ENCODE assay signal across 19 cellular contexts in genomic region chr3:9183011-9183410, GRCh38.
DNase-seq lines count a peak whose midpoint lies in the region; ATAC-seq and TF ChIP-seq lines count a peak whose summit lies in the region.
"Had no signal": no experiment of that assay in that cellular context is flagged by ENCODE, and none has a peak within 500 bp of the region (broad histone marks: within the 10 kb centered on the region; RNA-seq: fewer than 3 reads in every experiment).

No MANE protein-coding gene starts in this region.

- ATAC-seq in GM21528 (IDR thresholded peaks at IDR 0.05; ENCODE audit: low FRiP score, unreplicated experiment) (no peak), HG03378 (IDR thresholded peaks at IDR 0.05; ENCODE audit: unreplicated experiment) (no peak)
- ATAC-seq: activated T-cell treated with anti-CD3 and anti-CD28 coated beads, Interleukin-2, amount 50 U/mL, for 72 hours; natural killer cell treated with Interleukin-12 subunit alpha and Interleukin-12 subunit beta and Interleukin-15 and Interleukin-18, amount 100 ng/mL, for 72 hours; stimulated activated naive CD8-positive, alpha-beta T cell treated with anti-CD3 and anti-CD28 coated beads, Interleukin-15, amount 100 ng/mL, for 72 hours had no signal

- H3K27me3 ChIP-seq in left ventricle myocardium inferior (ENCODE audit: low read depth) (no peaks in the 10 kb centered on the region), neuron (ENCODE audit: insufficient read depth, low read length) (no peaks in the 10 kb centered on the region)
- H3K27me3 ChIP-seq: sigmoid colon had no signal

- peaks cover 30% of the 10 kb centered on the region for H3K4me1 Mint-ChIP-seq in T-helper 2 cell treated with Interferon-gamma antibody and Interleukin-4, amounts not matched to agents 5 μg/mL and 100 μg/mL, for 36 hours (ENCODE audit: low read depth)

- peaks cover 13% of the 10 kb centered on the region for H3K36me3 Mint-ChIP-seq in T-helper 2 cell treated with Interferon-gamma antibody and Interleukin-4, amounts not matched to agents 5 μg/mL and 100 μg/mL, for 36 hours (ENCODE audit: low read depth)
- H3K36me3 Mint-ChIP-seq: activated naive CD8-positive, alpha-beta T cell treated with anti-CD3 and anti-CD28 coated beads, Interleukin-2, amount 10 ng/mL, durations not matched to agents 7 days and 5 days; CD8-positive, alpha-beta memory T cell; natural killer cell treated with Interleukin-12 subunit alpha and Interleukin-12 subunit beta and Interleukin-15 and Interleukin-18, amount 100 ng/mL, for 72 hours had no signal

- H3K9me3 ChIP-seq in left ventricle myocardium inferior (replicated peaks) = no peaks in the 10 kb centered on the region
- H3K9me3 ChIP-seq in neuron (ENCODE audit: low read length) = peaks cover 3% of the 10 kb centered on the region
- H3K9me3 ChIP-seq: sigmoid colon had no signal

- TF ChIP-seq CTCF in left ventricle myocardium inferior (IDR thresholded peaks at IDR 0.05; ENCODE audit: borderline replicate concordance) = no peak

- H3K27me3 Mint-ChIP-seq in T-helper 2 cell treated with Interferon-gamma antibody and Interleukin-4, amounts not matched to agents 5 μg/mL and 100 μg/mL, for 36 hours (ENCODE audit: low read depth) = peaks cover 9% of the 10 kb centered on the region
- H3K27me3 Mint-ChIP-seq: CD8-positive, alpha-beta memory T cell; stimulated activated naive CD8-positive, alpha-beta T cell treated with anti-CD3 and anti-CD28 coated beads, Interleukin-15, amount 100 ng/mL, for 72 hours had no signal

- peaks cover 31% of the 10 kb centered on the region for H3K4me1 ChIP-seq in left ventricle myocardium inferior
- H3K4me1 ChIP-seq in neuron (ENCODE audit: insufficient read depth, low read length) = peaks cover 31% of the 10 kb centered on the region
- H3K4me1 ChIP-seq: sigmoid colon had no signal

- no peak overlapping the region for H3K4me3 Mint-ChIP-seq in T-helper 2 cell treated with Interferon-gamma antibody and Interleukin-4, amounts not matched to agents 5 μg/mL and 100 μg/mL, for 36 hours
- H3K4me3 Mint-ChIP-seq: activated B cell treated with CpG ODN at 0.5 μM for 24 hours; activated naive CD8-positive, alpha-beta T cell treated with anti-CD3 and anti-CD28 coated beads, Interleukin-2, amount 10 ng/mL, durations not matched to agents 7 days and 5 days; activated T-cell treated with anti-CD3 and anti-CD28 coated beads, Interleukin-2, amount 50 U/mL, for 72 hours; CD8-positive, alpha-beta memory T cell; HFFc6; natural killer cell treated with Interleukin-12 subunit alpha and Interleukin-12 subunit beta and Interleukin-15 and Interleukin-18, amount 100 ng/mL, for 72 hours; stimulated activated naive CD8-positive, alpha-beta T cell treated with anti-CD3 and anti-CD28 coated beads, Interleukin-15, amount 100 ng/mL, for 72 hours had no signal

- peak; percentile 89 for DNase-seq in Ammon's horn (ENCODE audit: low spot score)
- peak in 33 of 56 donors; percentile 4 to 71 (median 30) for DNase-seq in amygdala (lab: John Stamatoyannopoulos, UW)
- peak; percentile 28 for DNase-seq in left ventricle myocardium inferior
- no peak for DNase-seq in T-helper 2 cell treated with Interferon-gamma antibody and Interleukin-4, amounts not matched to agents 5 μg/mL and 100 μg/mL, for 36 hours (ENCODE audit: low spot score)
- DNase-seq in NCI-H524 treated with DMSO at 0.1 percent for 48 hours (lab: John Stamatoyannopoulos, UW) = no peak
- DNase-seq: activated B cell treated with CpG ODN at 0.5 μM for 24 hours; activated naive CD8-positive, alpha-beta T cell treated with anti-CD3 and anti-CD28 coated beads, Interleukin-2, amount 10 ng/mL, durations not matched to agents 7 days and 5 days; activated T-cell treated with anti-CD3 and anti-CD28 coated beads, Interleukin-2, amount 50 U/mL, for 72 hours; CD8-positive, alpha-beta memory T cell; HFFc6; NCI-H1436 treated with DMSO at 0.1 percent for 48 hours; NCI-H345; sigmoid colon; stimulated activated naive CD8-positive, alpha-beta T cell treated with anti-CD3 and anti-CD28 coated beads, Interleukin-15, amount 100 ng/mL, for 72 hours had no signal

- no peak overlapping the region for H3K27ac ChIP-seq in left ventricle myocardium inferior (replicated peaks)
- H3K27ac ChIP-seq: sigmoid colon had no signal

- H3K27ac Mint-ChIP-seq in T-helper 2 cell treated with Interferon-gamma antibody and Interleukin-4, amounts not matched to agents 5 μg/mL and 100 μg/mL, for 36 hours = no peak overlapping the region
- H3K27ac Mint-ChIP-seq: activated B cell treated with CpG ODN at 0.5 μM for 24 hours; activated naive CD8-positive, alpha-beta T cell treated with anti-CD3 and anti-CD28 coated beads, Interleukin-2, amount 10 ng/mL, durations not matched to agents 7 days and 5 days; activated T-cell treated with anti-CD3 and anti-CD28 coated beads, Interleukin-2, amount 50 U/mL, for 72 hours; CD8-positive, alpha-beta memory T cell; HFFc6; natural killer cell treated with Interleukin-12 subunit alpha and Interleukin-12 subunit beta and Interleukin-15 and Interleukin-18, amount 100 ng/mL, for 72 hours; stimulated activated naive CD8-positive, alpha-beta T cell treated with anti-CD3 and anti-CD28 coated beads, Interleukin-15, amount 100 ng/mL, for 72 hours had no signal

- H3K9me3 Mint-ChIP-seq in T-helper 2 cell treated with Interferon-gamma antibody and Interleukin-4, amounts not matched to agents 5 μg/mL and 100 μg/mL, for 36 hours = no peaks in the 10 kb centered on the region
- H3K9me3 Mint-ChIP-seq: activated B cell treated with CpG ODN at 0.5 μM for 24 hours; activated naive CD8-positive, alpha-beta T cell treated with anti-CD3 and anti-CD28 coated beads, Interleukin-2, amount 10 ng/mL, durations not matched to agents 7 days and 5 days; activated T-cell treated with anti-CD3 and anti-CD28 coated beads, Interleukin-2, amount 50 U/mL, for 72 hours; CD8-positive, alpha-beta memory T cell; HFFc6; natural killer cell treated with Interleukin-12 subunit alpha and Interleukin-12 subunit beta and Interleukin-15 and Interleukin-18, amount 100 ng/mL, for 72 hours; stimulated activated naive CD8-positive, alpha-beta T cell treated with anti-CD3 and anti-CD28 coated beads, Interleukin-15, amount 100 ng/mL, for 72 hours had no signal

- intact Hi-C loops in left ventricle myocardium inferior (cut with micrococcal nuclease) = no loop called here

- no peaks in the 10 kb centered on the region for H3K36me3 ChIP-seq in left ventricle myocardium inferior
- peaks cover 16% of the 10 kb centered on the region for H3K36me3 ChIP-seq in neuron (ENCODE audit: insufficient read depth, low read length)
- H3K36me3 ChIP-seq: sigmoid colon had no signal

- no peak overlapping the region for H2AFZ ChIP-seq in neuron (ENCODE audit: low read depth, low read length)

- H3K4me3 ChIP-seq in left ventricle myocardium inferior (no peak overlapping the region), neuron (ENCODE audit: low read length) (peak overlapping the region; percentile 40)
- H3K4me3 ChIP-seq: lung, sigmoid colon had no signal

Comparison
In these comparisons a context has a peak if more than half of its experiments do, and no peak if none do; other contexts are left out.
1. DNase-seq: peak in Ammon's horn (single experiment), amygdala (33 of 56) and left ventricle myocardium inferior (single experiment); none in T-helper 2 cell treated with Interferon-gamma antibody and Interleukin-4, amounts not matched to agents 5 μg/mL and 100 μg/mL, for 36 hours (single experiment) and NCI-H524 treated with DMSO at 0.1 percent for 48 hours (single experiment).